25 cellular contexts compared by ENCODE assay signal in the genomic region with DNA sequence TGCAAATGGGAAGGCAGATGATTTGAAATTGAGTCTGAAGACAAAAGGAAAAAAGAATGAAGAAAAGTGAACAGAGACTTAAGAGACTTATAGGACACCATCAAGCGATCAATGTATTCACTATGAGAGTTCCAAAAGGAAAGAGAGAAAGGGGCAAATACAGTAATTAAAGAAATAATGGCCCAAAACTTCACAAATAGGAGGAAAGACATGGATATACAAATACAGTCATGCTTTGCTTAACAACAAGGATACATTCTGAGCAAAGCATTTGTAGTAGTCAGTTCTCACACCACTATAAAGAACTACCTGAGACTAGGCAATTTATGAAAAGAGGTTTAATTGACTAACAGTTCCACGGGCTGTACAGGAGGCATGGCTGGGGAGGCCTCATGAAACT.
"Had no signal": no experiment of that assay in that cellular context is flagged by ENCODE, and none has a peak within 500 bp of the region (broad histone marks: within the 10 kb centered on the region; RNA-seq: fewer than 3 reads in every experiment).

No MANE protein-coding gene starts in this region.

- H3K4me1 Mint-ChIP-seq: naive B cell had no signal

- H3K27ac Mint-ChIP-seq: dendritic cell treated with granulocyte-macrophage colony-stimulating factor and Interleukin-4, amounts not matched to agents 40 ng/mL and 50 ng/mL, for 4 days; effector memory CD8-positive, alpha-beta T cell; endodermal cell; mesothelial cell of epicardium had no signal

- H3K27ac ChIP-seq: colonic mucosa, esophagus muscularis mucosa, foreskin keratinocyte, gastroesophageal sphincter, heart left ventricle, hepatocyte, left lung, lower lobe of right lung had no signal

- H3K4me3 Mint-ChIP-seq: dendritic cell treated with granulocyte-macrophage colony-stimulating factor and Interleukin-4, amounts not matched to agents 40 ng/mL and 50 ng/mL, for 4 days; effector memory CD8-positive, alpha-beta T cell; endodermal cell; mesothelial cell of epicardium had no signal

- H3K4me3 ChIP-seq: colonic mucosa, esophagus muscularis mucosa, gastroesophageal sphincter, heart left ventricle, hepatocyte, left lung, lower lobe of right lung, mucosa of descending colon had no signal

- FAIRE-seq: endometrium, endothelial cell of umbilical vein, frontal cortex, islet of Langerhans, keratinocyte had no signal

- H3K4me1 ChIP-seq: colonic mucosa, esophagus muscularis mucosa, foreskin keratinocyte, gastroesophageal sphincter, heart left ventricle, left lung, lower lobe of right lung had no signal

- H3K27me3 Mint-ChIP-seq: dendritic cell treated with granulocyte-macrophage colony-stimulating factor and Interleukin-4, amounts not matched to agents 40 ng/mL and 50 ng/mL, for 4 days; effector memory CD8-positive, alpha-beta T cell; naive B cell had no signal

- DNase-seq: colonic mucosa; cortex of kidney; effector CD8-positive, alpha-beta T cell; effector memory CD8-positive, alpha-beta T cell; endodermal cell; foreskin keratinocyte; heart left ventricle; hypothalamus; left cardiac atrium; left lung; left ventricle myocardium superior; lower lobe of right lung; mesenchymal stem cell; mucosa of descending colon; naive B cell had no signal

- H3K9me3 ChIP-seq: colonic mucosa, esophagus muscularis mucosa, gastroesophageal sphincter, left lung, lower lobe of right lung, mucosa of descending colon had no signal

- ATAC-seq: effector memory CD8-positive, alpha-beta T cell; foreskin keratinocyte; gastroesophageal sphincter; heart left ventricle; left cardiac atrium; left lung; left ventricle myocardium superior; lower lobe of right lung; mucosa of descending colon had no signal
